In the genomic region with DNA sequence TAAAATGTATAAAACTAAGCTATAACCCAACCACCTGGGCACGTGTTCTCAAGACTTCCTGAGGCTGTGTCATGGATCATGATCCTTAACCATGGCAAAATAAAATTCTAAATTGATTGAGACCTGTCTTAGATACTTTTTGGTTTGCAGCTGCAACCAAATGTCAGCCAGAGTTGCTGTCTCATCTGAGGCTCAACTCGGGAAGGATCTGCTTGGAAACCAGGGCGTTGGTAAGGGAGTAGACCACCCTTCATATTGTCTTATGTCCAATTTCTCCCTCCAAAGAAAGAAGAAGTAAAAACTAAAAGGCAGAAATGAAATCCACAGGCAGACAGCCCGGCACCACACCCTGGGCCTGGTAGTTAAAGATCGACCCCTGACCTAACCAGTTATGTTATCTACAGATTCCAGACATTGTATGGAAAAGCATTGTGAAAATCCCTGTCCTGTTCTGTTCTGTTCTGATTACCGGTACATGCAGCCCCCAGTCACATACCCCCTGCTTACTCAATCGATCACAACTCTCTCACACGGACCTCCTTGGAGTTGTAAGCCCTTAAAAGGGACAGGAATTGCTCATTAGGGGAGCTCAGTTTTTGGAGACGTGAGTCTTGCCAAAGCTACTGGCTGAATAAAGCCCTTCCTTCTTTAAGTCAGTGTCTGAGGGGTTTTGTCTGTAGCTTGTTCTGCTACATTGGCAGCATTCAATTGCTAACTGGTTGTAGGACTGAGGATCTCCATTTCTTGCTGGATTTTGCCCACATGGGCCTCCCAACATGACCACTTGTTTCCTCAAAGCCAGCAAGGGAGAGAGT, we compare ENCODE assay signal across 1 cellular context.
TF ChIP-seq lines count a peak whose summit lies in the region.

No MANE protein-coding gene starts in this region.

TF ChIP-seq in K562, 482 proteins besides CTCF, POLR2A, EP300 and RAD21 (continued from another document):
- TF ChIP-seq, protein P1, sequence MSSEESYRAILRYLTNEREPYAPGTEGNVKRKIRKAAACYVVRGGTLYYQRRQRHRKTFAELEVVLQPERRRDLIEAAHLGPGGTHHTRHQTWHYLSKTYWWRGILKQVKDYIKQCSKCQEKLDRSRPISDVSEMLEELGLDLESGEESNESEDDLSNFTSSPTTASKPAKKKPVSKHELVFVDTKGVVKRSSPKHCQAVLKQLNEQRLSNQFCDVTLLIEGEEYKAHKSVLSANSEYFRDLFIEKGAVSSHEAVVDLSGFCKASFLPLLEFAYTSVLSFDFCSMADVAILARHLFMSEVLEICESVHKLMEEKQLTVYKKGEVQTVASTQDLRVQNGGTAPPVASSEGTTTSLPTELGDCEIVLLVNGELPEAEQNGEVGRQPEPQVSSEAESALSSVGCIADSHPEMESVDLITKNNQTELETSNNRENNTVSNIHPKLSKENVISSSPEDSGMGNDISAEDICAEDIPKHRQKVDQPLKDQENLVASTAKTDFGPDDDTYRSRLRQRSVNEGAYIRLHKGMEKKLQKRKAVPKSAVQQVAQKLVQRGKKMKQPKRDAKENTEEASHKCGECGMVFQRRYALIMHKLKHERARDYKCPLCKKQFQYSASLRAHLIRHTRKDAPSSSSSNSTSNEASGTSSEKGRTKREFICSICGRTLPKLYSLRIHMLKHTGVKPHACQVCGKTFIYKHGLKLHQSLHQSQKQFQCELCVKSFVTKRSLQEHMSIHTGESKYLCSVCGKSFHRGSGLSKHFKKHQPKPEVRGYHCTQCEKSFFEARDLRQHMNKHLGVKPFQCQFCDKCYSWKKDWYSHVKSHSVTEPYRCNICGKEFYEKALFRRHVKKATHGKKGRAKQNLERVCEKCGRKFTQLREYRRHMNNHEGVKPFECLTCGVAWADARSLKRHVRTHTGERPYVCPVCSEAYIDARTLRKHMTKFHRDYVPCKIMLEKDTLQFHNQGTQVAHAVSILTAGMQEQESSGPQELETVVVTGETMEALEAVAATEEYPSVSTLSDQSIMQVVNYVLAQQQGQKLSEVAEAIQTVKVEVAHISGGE (CRISPR knock-in tag; IDR thresholded peaks at IDR 0.05): peak in 1 of 3 experiments; percentile 50; a peak in 1 of 6 replicates
- TF ChIP-seq ARID1B (IDR thresholded peaks at IDR 0.05) (peak; percentile 96), GATA2 (CRISPR knock-in tag; IDR thresholded peaks at IDR 0.05) (peak; percentile 74), HLTF (IDR thresholded peaks at IDR 0.05) (0 out of 2 replicates have a peak, but pooled peaks have one; percentile 18), NFIX (CRISPR knock-in tag; IDR thresholded peaks at IDR 0.05; ENCODE audit: low read depth) (no peak), MCM2 (IDR thresholded peaks at IDR 0.05; ENCODE audit: low read depth) (no peak), NR2C1 (IDR thresholded peaks at IDR 0.05) (peak; percentile 83; the same call in 1 of the 2 replicates), NR2C1 (tag; IDR thresholded peaks at IDR 0.05) (peak; percentile 92), IFI16 (CRISPR knock-in tag; IDR thresholded peaks at IDR 0.05) (no peak), MEIS2 (IDR thresholded peaks at IDR 0.05; ENCODE audit: partially characterized antibody) (no peak), ZBTB17 (CRISPR knock-in tag; IDR thresholded peaks at IDR 0.05) (0 out of 2 replicates have a peak, but pooled peaks have one; percentile 14), CEBPG (CRISPR knock-in tag; IDR thresholded peaks at IDR 0.05) (peak; percentile 66), CEBPG (tag; conservative IDR thresholded peaks at IDR 0.05 in 1 of 2, IDR thresholded peaks at IDR 0.05 in 1 of 2) (peak in 1 of 2 experiments; percentile 70; a peak in 2 of 4 replicates), TEAD1 (CRISPR knock-in tag; IDR thresholded peaks at IDR 0.05) (peak in 1 of 2 experiments; percentile 50; a peak in 2 of 4 replicates), ZC3H11A (IDR thresholded peaks at IDR 0.05; ENCODE audit: low read depth, low read length) (no peak), C11orf30 (IDR thresholded peaks at IDR 0.05; ENCODE audit: low read depth) (no peak), GABPB2 (CRISPR knock-in tag; conservative IDR thresholded peaks at IDR 0.05) (0 out of 2 replicates have a peak, but pooled peaks have one; percentile 39), CBFA2T3 (IDR thresholded peaks at IDR 0.05) (peak; percentile 94), ZNF766 (CRISPR knock-in tag; conservative IDR thresholded peaks at IDR 0.05) (0 out of 2 replicates have a peak, but pooled peaks have one; percentile 44), TCF7 (IDR thresholded peaks at IDR 0.05; ENCODE audit: borderline replicate concordance) (no peak)
- TF ChIP-seq, protein P2, sequence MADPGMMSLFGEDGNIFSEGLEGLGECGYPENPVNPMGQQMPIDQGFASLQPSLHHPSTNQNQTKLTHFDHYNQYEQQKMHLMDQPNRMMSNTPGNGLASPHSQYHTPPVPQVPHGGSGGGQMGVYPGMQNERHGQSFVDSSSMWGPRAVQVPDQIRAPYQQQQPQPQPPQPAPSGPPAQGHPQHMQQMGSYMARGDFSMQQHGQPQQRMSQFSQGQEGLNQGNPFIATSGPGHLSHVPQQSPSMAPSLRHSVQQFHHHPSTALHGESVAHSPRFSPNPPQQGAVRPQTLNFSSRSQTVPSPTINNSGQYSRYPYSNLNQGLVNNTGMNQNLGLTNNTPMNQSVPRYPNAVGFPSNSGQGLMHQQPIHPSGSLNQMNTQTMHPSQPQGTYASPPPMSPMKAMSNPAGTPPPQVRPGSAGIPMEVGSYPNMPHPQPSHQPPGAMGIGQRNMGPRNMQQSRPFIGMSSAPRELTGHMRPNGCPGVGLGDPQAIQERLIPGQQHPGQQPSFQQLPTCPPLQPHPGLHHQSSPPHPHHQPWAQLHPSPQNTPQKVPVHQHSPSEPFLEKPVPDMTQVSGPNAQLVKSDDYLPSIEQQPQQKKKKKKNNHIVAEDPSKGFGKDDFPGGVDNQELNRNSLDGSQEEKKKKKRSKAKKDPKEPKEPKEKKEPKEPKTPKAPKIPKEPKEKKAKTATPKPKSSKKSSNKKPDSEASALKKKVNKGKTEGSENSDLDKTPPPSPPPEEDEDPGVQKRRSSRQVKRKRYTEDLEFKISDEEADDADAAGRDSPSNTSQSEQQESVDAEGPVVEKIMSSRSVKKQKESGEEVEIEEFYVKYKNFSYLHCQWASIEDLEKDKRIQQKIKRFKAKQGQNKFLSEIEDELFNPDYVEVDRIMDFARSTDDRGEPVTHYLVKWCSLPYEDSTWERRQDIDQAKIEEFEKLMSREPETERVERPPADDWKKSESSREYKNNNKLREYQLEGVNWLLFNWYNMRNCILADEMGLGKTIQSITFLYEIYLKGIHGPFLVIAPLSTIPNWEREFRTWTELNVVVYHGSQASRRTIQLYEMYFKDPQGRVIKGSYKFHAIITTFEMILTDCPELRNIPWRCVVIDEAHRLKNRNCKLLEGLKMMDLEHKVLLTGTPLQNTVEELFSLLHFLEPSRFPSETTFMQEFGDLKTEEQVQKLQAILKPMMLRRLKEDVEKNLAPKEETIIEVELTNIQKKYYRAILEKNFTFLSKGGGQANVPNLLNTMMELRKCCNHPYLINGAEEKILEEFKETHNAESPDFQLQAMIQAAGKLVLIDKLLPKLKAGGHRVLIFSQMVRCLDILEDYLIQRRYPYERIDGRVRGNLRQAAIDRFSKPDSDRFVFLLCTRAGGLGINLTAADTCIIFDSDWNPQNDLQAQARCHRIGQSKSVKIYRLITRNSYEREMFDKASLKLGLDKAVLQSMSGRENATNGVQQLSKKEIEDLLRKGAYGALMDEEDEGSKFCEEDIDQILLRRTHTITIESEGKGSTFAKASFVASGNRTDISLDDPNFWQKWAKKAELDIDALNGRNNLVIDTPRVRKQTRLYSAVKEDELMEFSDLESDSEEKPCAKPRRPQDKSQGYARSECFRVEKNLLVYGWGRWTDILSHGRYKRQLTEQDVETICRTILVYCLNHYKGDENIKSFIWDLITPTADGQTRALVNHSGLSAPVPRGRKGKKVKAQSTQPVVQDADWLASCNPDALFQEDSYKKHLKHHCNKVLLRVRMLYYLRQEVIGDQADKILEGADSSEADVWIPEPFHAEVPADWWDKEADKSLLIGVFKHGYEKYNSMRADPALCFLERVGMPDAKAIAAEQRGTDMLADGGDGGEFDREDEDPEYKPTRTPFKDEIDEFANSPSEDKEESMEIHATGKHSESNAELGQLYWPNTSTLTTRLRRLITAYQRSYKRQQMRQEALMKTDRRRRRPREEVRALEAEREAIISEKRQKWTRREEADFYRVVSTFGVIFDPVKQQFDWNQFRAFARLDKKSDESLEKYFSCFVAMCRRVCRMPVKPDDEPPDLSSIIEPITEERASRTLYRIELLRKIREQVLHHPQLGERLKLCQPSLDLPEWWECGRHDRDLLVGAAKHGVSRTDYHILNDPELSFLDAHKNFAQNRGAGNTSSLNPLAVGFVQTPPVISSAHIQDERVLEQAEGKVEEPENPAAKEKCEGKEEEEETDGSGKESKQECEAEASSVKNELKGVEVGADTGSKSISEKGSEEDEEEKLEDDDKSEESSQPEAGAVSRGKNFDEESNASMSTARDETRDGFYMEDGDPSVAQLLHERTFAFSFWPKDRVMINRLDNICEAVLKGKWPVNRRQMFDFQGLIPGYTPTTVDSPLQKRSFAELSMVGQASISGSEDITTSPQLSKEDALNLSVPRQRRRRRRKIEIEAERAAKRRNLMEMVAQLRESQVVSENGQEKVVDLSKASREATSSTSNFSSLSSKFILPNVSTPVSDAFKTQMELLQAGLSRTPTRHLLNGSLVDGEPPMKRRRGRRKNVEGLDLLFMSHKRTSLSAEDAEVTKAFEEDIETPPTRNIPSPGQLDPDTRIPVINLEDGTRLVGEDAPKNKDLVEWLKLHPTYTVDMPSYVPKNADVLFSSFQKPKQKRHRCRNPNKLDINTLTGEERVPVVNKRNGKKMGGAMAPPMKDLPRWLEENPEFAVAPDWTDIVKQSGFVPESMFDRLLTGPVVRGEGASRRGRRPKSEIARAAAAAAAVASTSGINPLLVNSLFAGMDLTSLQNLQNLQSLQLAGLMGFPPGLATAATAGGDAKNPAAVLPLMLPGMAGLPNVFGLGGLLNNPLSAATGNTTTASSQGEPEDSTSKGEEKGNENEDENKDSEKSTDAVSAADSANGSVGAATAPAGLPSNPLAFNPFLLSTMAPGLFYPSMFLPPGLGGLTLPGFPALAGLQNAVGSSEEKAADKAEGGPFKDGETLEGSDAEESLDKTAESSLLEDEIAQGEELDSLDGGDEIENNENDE (IDR thresholded peaks at IDR 0.05; ENCODE audit: low read depth, low read length): no peak
- TF ChIP-seq, protein P3, sequence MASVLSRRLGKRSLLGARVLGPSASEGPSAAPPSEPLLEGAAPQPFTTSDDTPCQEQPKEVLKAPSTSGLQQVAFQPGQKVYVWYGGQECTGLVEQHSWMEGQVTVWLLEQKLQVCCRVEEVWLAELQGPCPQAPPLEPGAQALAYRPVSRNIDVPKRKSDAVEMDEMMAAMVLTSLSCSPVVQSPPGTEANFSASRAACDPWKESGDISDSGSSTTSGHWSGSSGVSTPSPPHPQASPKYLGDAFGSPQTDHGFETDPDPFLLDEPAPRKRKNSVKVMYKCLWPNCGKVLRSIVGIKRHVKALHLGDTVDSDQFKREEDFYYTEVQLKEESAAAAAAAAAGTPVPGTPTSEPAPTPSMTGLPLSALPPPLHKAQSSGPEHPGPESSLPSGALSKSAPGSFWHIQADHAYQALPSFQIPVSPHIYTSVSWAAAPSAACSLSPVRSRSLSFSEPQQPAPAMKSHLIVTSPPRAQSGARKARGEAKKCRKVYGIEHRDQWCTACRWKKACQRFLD (CRISPR knock-in tag; IDR thresholded peaks at IDR 0.05): peak; percentile 51; the same call in 1 of the 2 replicates
- TF ChIP-seq, protein P4, sequence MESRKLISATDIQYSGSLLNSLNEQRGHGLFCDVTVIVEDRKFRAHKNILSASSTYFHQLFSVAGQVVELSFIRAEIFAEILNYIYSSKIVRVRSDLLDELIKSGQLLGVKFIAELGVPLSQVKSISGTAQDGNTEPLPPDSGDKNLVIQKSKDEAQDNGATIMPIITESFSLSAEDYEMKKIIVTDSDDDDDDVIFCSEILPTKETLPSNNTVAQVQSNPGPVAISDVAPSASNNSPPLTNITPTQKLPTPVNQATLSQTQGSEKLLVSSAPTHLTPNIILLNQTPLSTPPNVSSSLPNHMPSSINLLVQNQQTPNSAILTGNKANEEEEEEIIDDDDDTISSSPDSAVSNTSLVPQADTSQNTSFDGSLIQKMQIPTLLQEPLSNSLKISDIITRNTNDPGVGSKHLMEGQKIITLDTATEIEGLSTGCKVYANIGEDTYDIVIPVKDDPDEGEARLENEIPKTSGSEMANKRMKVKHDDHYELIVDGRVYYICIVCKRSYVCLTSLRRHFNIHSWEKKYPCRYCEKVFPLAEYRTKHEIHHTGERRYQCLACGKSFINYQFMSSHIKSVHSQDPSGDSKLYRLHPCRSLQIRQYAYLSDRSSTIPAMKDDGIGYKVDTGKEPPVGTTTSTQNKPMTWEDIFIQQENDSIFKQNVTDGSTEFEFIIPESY (CRISPR knock-in tag; IDR thresholded peaks at IDR 0.05): no peak
- TF ChIP-seq, protein P5, sequence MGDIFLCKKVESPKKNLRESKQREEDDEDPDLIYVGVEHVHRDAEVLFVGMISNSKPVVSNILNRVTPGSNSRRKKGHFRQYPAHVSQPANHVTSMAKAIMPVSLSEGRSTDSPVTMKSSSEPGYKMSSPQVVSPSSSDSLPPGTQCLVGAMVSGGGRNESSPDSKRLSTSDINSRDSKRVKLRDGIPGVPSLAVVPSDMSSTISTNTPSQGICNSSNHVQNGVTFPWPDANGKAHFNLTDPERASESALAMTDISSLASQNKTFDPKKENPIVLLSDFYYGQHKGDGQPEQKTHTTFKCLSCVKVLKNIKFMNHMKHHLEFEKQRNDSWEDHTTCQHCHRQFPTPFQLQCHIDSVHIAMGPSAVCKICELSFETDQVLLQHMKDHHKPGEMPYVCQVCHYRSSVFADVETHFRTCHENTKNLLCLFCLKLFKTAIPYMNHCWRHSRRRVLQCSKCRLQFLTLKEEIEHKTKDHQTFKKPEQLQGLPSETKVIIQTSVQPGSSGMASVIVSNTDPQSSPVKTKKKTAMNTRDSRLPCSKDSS (IDR thresholded peaks at IDR 0.05; ENCODE audit: low read depth, partially characterized antibody): no peak
- TF ChIP-seq, protein P6, sequence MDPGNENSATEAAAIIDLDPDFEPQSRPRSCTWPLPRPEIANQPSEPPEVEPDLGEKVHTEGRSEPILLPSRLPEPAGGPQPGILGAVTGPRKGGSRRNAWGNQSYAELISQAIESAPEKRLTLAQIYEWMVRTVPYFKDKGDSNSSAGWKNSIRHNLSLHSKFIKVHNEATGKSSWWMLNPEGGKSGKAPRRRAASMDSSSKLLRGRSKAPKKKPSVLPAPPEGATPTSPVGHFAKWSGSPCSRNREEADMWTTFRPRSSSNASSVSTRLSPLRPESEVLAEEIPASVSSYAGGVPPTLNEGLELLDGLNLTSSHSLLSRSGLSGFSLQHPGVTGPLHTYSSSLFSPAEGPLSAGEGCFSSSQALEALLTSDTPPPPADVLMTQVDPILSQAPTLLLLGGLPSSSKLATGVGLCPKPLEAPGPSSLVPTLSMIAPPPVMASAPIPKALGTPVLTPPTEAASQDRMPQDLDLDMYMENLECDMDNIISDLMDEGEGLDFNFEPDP (CRISPR knock-in tag; IDR thresholded peaks at IDR 0.05): no peak
TF ChIP-seq in K562: peak in this region for 81.
